In genomic region chr3:48635222-48636021, GRCh38 we compare ENCODE assay signal across 1 cellular context.
TF ChIP-seq lines count a peak whose summit lies in the region.

TSS of gene SLC26A6 (minus strand) at chr3:48635461. CDS start at chr3:48635393, 68 bp downstream.

TF ChIP-seq in GM12878, 131 proteins besides CTCF, POLR2A, EP300 and RAD21 (continued from another document and continues in another):
- TF ChIP-seq ZNF592 (IDR thresholded peaks at IDR 0.05) (no peak), RFX5 (IDR thresholded peaks at IDR 0.05; ENCODE audit: low read depth, low read length) (0 out of 2 replicates have a peak, but pooled peaks have one; percentile 28), JUNB (IDR thresholded peaks at IDR 0.05) (no peak), ETV6 (conservative IDR thresholded peaks at IDR 0.05 in 1 of 2, IDR thresholded peaks at IDR 0.05 in 1 of 2; ENCODE audit: borderline replicate concordance in 1 of 2, low read depth in 1 of 2) (no peak), JUND (IDR thresholded peaks at IDR 0.05; ENCODE audit: low read depth, low read length) (no peak), IRF3 (IDR thresholded peaks at IDR 0.05) (peak; percentile 64; the same call in 1 of the 2 replicates), POLR2AphosphoS5 (IDR thresholded peaks at IDR 0.05; ENCODE audit: low read length) (peak; percentile 65; the same call in 1 of the 2 replicates), ZNF384 (IDR thresholded peaks at IDR 0.05; ENCODE audit: borderline replicate concordance, low read depth, low read length) (no peak), EGR1 (IDR thresholded peaks at IDR 0.05; ENCODE audit: borderline replicate concordance in 1 of 2, low read depth in 2 of 2, low read length in 2 of 2) (0 out of 3 replicates have a peak, but pooled peaks of 1 of the 2 experiments have one; percentile 14), DPF2 (IDR thresholded peaks at IDR 0.05) (peak; percentile 58; the same call in 1 of the 2 replicates), GATAD2B (conservative IDR thresholded peaks at IDR 0.05; ENCODE audit: low read depth) (peak; percentile 70; the same call in 1 of the 2 replicates), PML (IDR thresholded peaks at IDR 0.05; ENCODE audit: low read length) (no peak), SUZ12 (IDR thresholded peaks at IDR 0.05; ENCODE audit: unreplicated experiment) (no peak), BCL11A (IDR thresholded peaks at IDR 0.05; ENCODE audit: low read depth, low read length) (no peak), USF1 (IDR thresholded peaks at IDR 0.05; ENCODE audit: borderline replicate concordance, extremely low read length, insufficient read depth, low read depth, low read length) (no peak), REST (IDR thresholded peaks at IDR 0.05; ENCODE audit: low read depth, low read length) (no peak), NFXL1 (IDR thresholded peaks at IDR 0.05; ENCODE audit: borderline replicate concordance) (no peak), PRDM15 (CRISPR knock-in tag; IDR thresholded peaks at IDR 0.05) (no peak), SUPT20H (IDR thresholded peaks at IDR 0.05; ENCODE audit: borderline replicate concordance, control insufficient read depth, low read depth, low read length) (no peak), IKZF1 (conservative IDR thresholded peaks at IDR 0.05) (peak; percentile 68), NR2C2 (IDR thresholded peaks at IDR 0.05; ENCODE audit: borderline replicate concordance, control insufficient read depth, insufficient read length, low read depth) (no peak), RELB (IDR thresholded peaks at IDR 0.05; ENCODE audit: low read depth) (peak; percentile 94), CHD4 (IDR thresholded peaks at IDR 0.05) (no peak), MXI1 (IDR thresholded peaks at IDR 0.05; ENCODE audit: low read depth, low read length) (no peak), STAT3 (IDR thresholded peaks at IDR 0.05; ENCODE audit: low read depth, low read length) (no peak), RCOR1 (conservative IDR thresholded peaks at IDR 0.05; ENCODE audit: low read depth, low read length) (no peak), TAF1 (IDR thresholded peaks at IDR 0.05; ENCODE audit: borderline replicate concordance, low read depth, low read length) (no peak; the same call in 1 of the 2 replicates), CREM (IDR thresholded peaks at IDR 0.05; ENCODE audit: low read depth) (no peak), MYB (IDR thresholded peaks at IDR 0.05; ENCODE audit: borderline replicate concordance, low read depth, low read length) (no peak), TCF7 (IDR thresholded peaks at IDR 0.05; ENCODE audit: borderline replicate concordance) (no peak), MAX (IDR thresholded peaks at IDR 0.05; ENCODE audit: low read depth, low read length) (no peak), FOXM1 (IDR thresholded peaks at IDR 0.05; ENCODE audit: low read depth, low read length) (no peak), MEF2A (IDR thresholded peaks at IDR 0.05; ENCODE audit: insufficient read depth, low read depth, low read length) (no peak), EZH2 (IDR thresholded peaks at IDR 0.05; ENCODE audit: borderline replicate concordance, control insufficient read depth, low read depth, low read length) (no peak), ZNF207 (IDR thresholded peaks at IDR 0.05; ENCODE audit: borderline replicate concordance) (peak; percentile 74; the same call in 1 of the 2 replicates), GABPA (IDR thresholded peaks at IDR 0.05; ENCODE audit: low read depth) (no peak), MEF2B (IDR thresholded peaks at IDR 0.05; ENCODE audit: partially characterized antibody, poor library complexity, severe bottlenecking) (no peak), SIN3A (IDR thresholded peaks at IDR 0.05; ENCODE audit: low read depth, low read length) (no peak), CBX5 (IDR thresholded peaks at IDR 0.05; ENCODE audit: low read depth) (no peak), TARDBP (IDR thresholded peaks at IDR 0.05; ENCODE audit: borderline replicate concordance) (no peak), ASH2L (IDR thresholded peaks at IDR 0.05; ENCODE audit: borderline replicate concordance, low read depth) (no peak), YBX1 (IDR thresholded peaks at IDR 0.05) (no peak), IRF4 (IDR thresholded peaks at IDR 0.05; ENCODE audit: low read depth, low read length) (0 out of 2 replicates have a peak, but pooled peaks have one; percentile 27), E2F8 (IDR thresholded peaks at IDR 0.05; ENCODE audit: low read depth, partially characterized antibody) (no peak), SMAD5 (IDR thresholded peaks at IDR 0.05; ENCODE audit: low read depth) (no peak), CREB1 (IDR thresholded peaks at IDR 0.05; ENCODE audit: low read depth) (no peak), HDAC6 (IDR thresholded peaks at IDR 0.05; ENCODE audit: unreplicated experiment) (no peak)
